21 cellular contexts compared by ENCODE assay signal in genomic region chr12:89263874-89264273, GRCh38.
"Had no signal": no experiment of that assay in that cellular context is flagged by ENCODE, and none has a peak within 500 bp of the region (broad histone marks: within the 10 kb centered on the region; RNA-seq: fewer than 3 reads in every experiment).

No MANE protein-coding gene starts in this region.

- ATAC-seq: activated CD8-positive, alpha-beta memory T cell treated with anti-CD3 and anti-CD28 coated beads, Interleukin-2, amount 10 ng/mL, durations not matched to agents 7 days and 5 days; PC-3; WTC11 had no signal

- H3K36me3 Mint-ChIP-seq: WTC11 had no signal

- H3K27ac Mint-ChIP-seq: activated CD4-positive, alpha-beta T cell treated with anti-CD3 and anti-CD28 coated beads, Interleukin-2, amount 10 ng/mL, durations not matched to agents 24 days and 14 days; activated CD8-positive, alpha-beta memory T cell treated with anti-CD3 and anti-CD28 coated beads, Interleukin-2, amount 10 ng/mL, durations not matched to agents 7 days and 5 days; activated naive CD4-positive, alpha-beta T cell treated with anti-CD3 and anti-CD28 coated beads for 36 hours; activated naive CD8-positive, alpha-beta T cell treated with anti-CD3 and anti-CD28 coated beads, Interleukin-2, amount 10 ng/mL, durations not matched to agents 7 days and 5 days; activated T-cell treated with anti-CD3 and anti-CD28 coated beads, Interleukin-2, amount 50 U/mL, for 24 hours; T-helper 1 cell treated with Interleukin-12 subunit alpha and Interleukin-12 subunit beta and Interleukin-4 antibody, amounts not matched to agents 30 μg/mL and 1 μg/mL, for 36 hours; WTC11 had no signal

- H3K4me3 Mint-ChIP-seq: activated CD4-positive, alpha-beta T cell treated with anti-CD3 and anti-CD28 coated beads, Interleukin-2, amount 10 ng/mL, durations not matched to agents 24 days and 14 days; activated CD8-positive, alpha-beta memory T cell treated with anti-CD3 and anti-CD28 coated beads, Interleukin-2, amount 10 ng/mL, durations not matched to agents 7 days and 5 days; activated naive CD4-positive, alpha-beta T cell treated with anti-CD3 and anti-CD28 coated beads for 36 hours; activated naive CD8-positive, alpha-beta T cell treated with anti-CD3 and anti-CD28 coated beads, Interleukin-2, amount 10 ng/mL, durations not matched to agents 7 days and 5 days; activated T-cell treated with anti-CD3 and anti-CD28 coated beads, Interleukin-2, amount 50 U/mL, for 24 hours; T-helper 1 cell treated with Interleukin-12 subunit alpha and Interleukin-12 subunit beta and Interleukin-4 antibody, amounts not matched to agents 30 μg/mL and 1 μg/mL, for 36 hours; WTC11 had no signal

- H3K27me3 Mint-ChIP-seq: activated CD4-positive, alpha-beta T cell treated with anti-CD3 and anti-CD28 coated beads, Interleukin-2, amount 10 ng/mL, durations not matched to agents 24 days and 14 days; activated CD8-positive, alpha-beta memory T cell treated with anti-CD3 and anti-CD28 coated beads, Interleukin-2, amount 10 ng/mL, durations not matched to agents 7 days and 5 days; activated naive CD8-positive, alpha-beta T cell treated with anti-CD3 and anti-CD28 coated beads, Interleukin-2, amount 10 ng/mL, durations not matched to agents 7 days and 5 days; activated T-cell treated with anti-CD3 and anti-CD28 coated beads, Interleukin-2, amount 50 U/mL, for 24 hours had no signal

- DNase-seq: activated CD4-positive, alpha-beta T cell treated with anti-CD3 and anti-CD28 coated beads, Interleukin-2, amount 10 ng/mL, durations not matched to agents 24 days and 14 days; activated CD4-positive, alpha-beta T cell treated with anti-CD3 and anti-CD28 coated beads, Interleukin-2, amount 50 U/mL, for 48 hours; activated CD4-positive, CD25-positive, alpha-beta regulatory T cell treated with anti-CD3 and anti-CD28 coated beads, Interleukin-2, amount 50 U/mL, for 72 hours; activated CD8-positive, alpha-beta memory T cell treated with anti-CD3 and anti-CD28 coated beads, Interleukin-2, amount 10 ng/mL, durations not matched to agents 7 days and 5 days; activated gamma-delta T cell; activated naive CD4-positive, alpha-beta T cell treated with anti-CD3 and anti-CD28 coated beads for 36 hours; activated naive CD8-positive, alpha-beta T cell treated with anti-CD3 and anti-CD28 coated beads, Interleukin-2, amount 10 ng/mL, durations not matched to agents 7 days and 5 days; activated T-cell treated with anti-CD3 and anti-CD28 coated beads, Interleukin-2, amount 50 U/mL, for 24 hours; aorta; central memory CD4-positive, alpha-beta T cell; Kasumi-1; NCI-H1105 treated with DMSO at 0.1 percent for 48 hours; NCI-H1436 treated with DMSO at 0.1 percent for 48 hours; NCI-H2107; NCI-H2171 treated with DMSO at 0.1 percent for 48 hours; NCI-H226; NCI-H526; PC-3; SHP77 treated with DMSO at 0.1 percent for 48 hours had no signal

- H3K9me3 Mint-ChIP-seq: activated naive CD4-positive, alpha-beta T cell treated with anti-CD3 and anti-CD28 coated beads for 36 hours; activated T-cell treated with anti-CD3 and anti-CD28 coated beads, Interleukin-2, amount 50 U/mL, for 24 hours had no signal
